Comparison of ENCODE assay signal across 1 cellular context in genomic region chr10:51244308-51244707, GRCh38.
TF ChIP-seq lines count a peak whose summit lies in the region.

No MANE protein-coding gene starts in this region.

TF ChIP-seq in HepG2, 621 proteins besides CTCF, POLR2A, EP300 and RAD21 (continued from another document):
- no peak for TF ChIP-seq ZBTB4 (CRISPR knock-in tag; IDR thresholded peaks at IDR 0.05; ENCODE audit: borderline replicate concordance)
- TF ChIP-seq ZNF335 (CRISPR knock-in tag; IDR thresholded peaks at IDR 0.05): no peak
- no peak for TF ChIP-seq MAFF (IDR thresholded peaks at IDR 0.05; ENCODE audit: low read depth, low read length)
- TF ChIP-seq ZEB1 (IDR thresholded peaks at IDR 0.05; ENCODE audit: insufficient replicate concordance, low read depth): no peak
- no peak for TF ChIP-seq ZNF460 (CRISPR knock-in tag; IDR thresholded peaks at IDR 0.05; ENCODE audit: borderline replicate concordance)
- no peak for TF ChIP-seq SETDB1 (CRISPR knock-in tag; IDR thresholded peaks at IDR 0.05; ENCODE audit: borderline replicate concordance)
- no peak for TF ChIP-seq CREB1 (IDR thresholded peaks at IDR 0.05)
- no peak for TF ChIP-seq CREB1 (CRISPR knock-in tag; IDR thresholded peaks at IDR 0.05)
- no peak for TF ChIP-seq MZF1 (CRISPR knock-in tag; IDR thresholded peaks at IDR 0.05; ENCODE audit: borderline replicate concordance)
- TF ChIP-seq ZBTB26 (CRISPR knock-in tag; IDR thresholded peaks at IDR 0.05; ENCODE audit: borderline replicate concordance): no peak
- no peak for TF ChIP-seq ZXDC (CRISPR knock-in tag; IDR thresholded peaks at IDR 0.05)
- TF ChIP-seq AHDC1 (CRISPR knock-in tag; IDR thresholded peaks at IDR 0.05; ENCODE audit: borderline replicate concordance): no peak
- no peak for TF ChIP-seq ZHX1 (CRISPR knock-in tag; IDR thresholded peaks at IDR 0.05; ENCODE audit: low read depth)
